25 cellular contexts compared by ENCODE assay signal in genomic region chr11:34183840-34184358, GRCh38.
"Had no signal": no experiment of that assay in that cellular context is flagged by ENCODE, and none has a peak within 500 bp of the region (broad histone marks: within the 10 kb centered on the region; RNA-seq: fewer than 3 reads in every experiment).

No MANE protein-coding gene starts in this region.

- H3K27ac ChIP-seq: colonic mucosa, gastroesophageal sphincter, neural progenitor cell, parathyroid adenoma, psoas muscle, skin epidermis, tibial artery, upper lobe of left lung, uterus had no signal

- DNase-seq: colonic mucosa; effector CD4-positive, alpha-beta T cell; endodermal cell; foreskin fibroblast; glutamatergic neuron; islet precursor cell; left ventricle myocardium superior; mesenchymal stem cell; midbrain; occipital lobe; retina; sigmoid colon; stimulated activated CD4-positive, alpha-beta T cell treated with anti-CD3 and anti-CD28 coated beads, Interleukin-12 subunit alpha, Interleukin-12 subunit beta, amount 100 ng/mL, for 4 hours; stimulated activated CD4-positive, alpha-beta T cell treated with anti-CD3 and anti-CD28 coated beads, Interleukin-2, amount 100 ng/mL, for 48 hours; stimulated activated naive CD8-positive, alpha-beta T cell treated with anti-CD3 and anti-CD28 coated beads, Interleukin-15, Interleukin-2, amounts not matched to agents 100 U/mL and 50 U/mL, for 24 hours; tibial artery; upper lobe of left lung; uterus had no signal

- H3K4me3 Mint-ChIP-seq: endodermal cell; natural killer cell treated with Interleukin-12 subunit alpha and Interleukin-12 subunit beta and Interleukin-15 and Interleukin-18, amount 100 ng/mL, for 72 hours; neural progenitor cell had no signal

- H3K36me3 Mint-ChIP-seq: natural killer cell treated with Interleukin-12 subunit alpha and Interleukin-12 subunit beta and Interleukin-15 and Interleukin-18, amount 100 ng/mL, for 72 hours; neural progenitor cell had no signal

- H3K9me3 Mint-ChIP-seq: endodermal cell; natural killer cell treated with Interleukin-12 subunit alpha and Interleukin-12 subunit beta and Interleukin-15 and Interleukin-18, amount 100 ng/mL, for 72 hours; neural progenitor cell had no signal

- H3K27me3 Mint-ChIP-seq: natural killer cell treated with Interleukin-12 subunit alpha and Interleukin-12 subunit beta and Interleukin-15 and Interleukin-18, amount 100 ng/mL, for 72 hours had no signal

- ATAC-seq: esophagus mucosa; gastroesophageal sphincter; left ventricle myocardium superior; natural killer cell treated with Interleukin-12 subunit alpha and Interleukin-12 subunit beta and Interleukin-15 and Interleukin-18, amount 100 ng/mL, for 72 hours; psoas muscle; stimulated activated naive CD8-positive, alpha-beta T cell treated with anti-CD3 and anti-CD28 coated beads, Interleukin-15, Interleukin-2, amounts not matched to agents 100 U/mL and 50 U/mL, for 24 hours had no signal

- H3K27ac Mint-ChIP-seq: endodermal cell; natural killer cell treated with Interleukin-12 subunit alpha and Interleukin-12 subunit beta and Interleukin-15 and Interleukin-18, amount 100 ng/mL, for 72 hours; neural progenitor cell had no signal
